ENCODE assay signal across 20 cellular contexts in genomic region chr2:59217360-59217759, GRCh38.
"Had no signal": no experiment of that assay in that cellular context is flagged by ENCODE, and none has a peak within 500 bp of the region (broad histone marks: within the 10 kb centered on the region; RNA-seq: fewer than 3 reads in every experiment).

No MANE protein-coding gene starts in this region.

- H3K27ac ChIP-seq: cardiac muscle cell had no signal

- DNase-seq: activated B cell treated with CpG ODN at 0.5 μM for 24 hours; activated CD4-positive, alpha-beta memory T cell treated with anti-CD3 and anti-CD28 coated beads, Interleukin-2, amount 10 ng/mL, durations not matched to agents 7 days and 5 days; activated CD4-positive, alpha-beta T cell treated with anti-CD3 and anti-CD28 coated beads for 1 hour; activated CD4-positive, alpha-beta T cell treated with anti-CD3 and anti-CD28 coated beads, Interleukin-2, amount 10 ng/mL, durations not matched to agents 24 days and 14 days; activated gamma-delta T cell; activated naive CD4-positive, alpha-beta T cell treated with anti-CD3 and anti-CD28 coated beads for 36 hours; activated T-cell treated with anti-CD3 and anti-CD28 coated beads for 4 hours; activated T-cell treated with anti-CD3 and anti-CD28 coated beads, Interleukin-2, amount 50 U/mL, for 48 hours; amygdala; Karpas-422; MM.1S; NCI-H1105; NCI-H1694 treated with DMSO at 0.1 percent for 48 hours; NCI-H2081 treated with DMSO at 0.1 percent for 48 hours; NCI-H69; SIG-M5; T-helper 2 cell; T1000 had no signal

- H3K36me3 ChIP-seq: cardiac muscle cell had no signal

- H3K27me3 ChIP-seq: cardiac muscle cell had no signal

- H3K4me3 ChIP-seq: cardiac muscle cell, K562 had no signal
